9 cellular contexts compared by ENCODE assay signal in genomic region chr6:53543341-53544010, GRCh38. TPM values are rescaled to one million over a fixed set of nuclear protein-coding genes. Genes with fewer than 3 reads are reported as not detected.
DNase-seq lines count a peak whose midpoint lies in the region; ATAC-seq, FAIRE-seq and TF ChIP-seq lines count a peak whose summit lies in the region.
"Had no signal": no experiment of that assay in that cellular context is flagged by ENCODE, and none has a peak within 500 bp of the region (broad histone marks: within the 10 kb centered on the region; RNA-seq: fewer than 3 reads in every experiment).

No MANE protein-coding gene starts in this region.

- H3K27me3 Mint-ChIP-seq in stimulated activated naive CD8-positive, alpha-beta T cell treated with anti-CD3 and anti-CD28 coated beads, Interleukin-15, Interleukin-2, amounts not matched to agents 100 ng/mL and 50 ng/mL, for 24 hours, result no peaks in the 10 kb centered on the region

- in situ Hi-C loops in astrocyte of the spinal cord (cut with HindIII; ENCODE audit: low sequenced_read_pairs), result no loop called here

- no peak for ATAC-seq in stimulated activated naive CD8-positive, alpha-beta T cell treated with anti-CD3 and anti-CD28 coated beads, Interleukin-15, Interleukin-2, amounts not matched to agents 100 U/mL and 50 U/mL, for 24 hours
- no peak for ATAC-seq in GM21528 (IDR thresholded peaks at IDR 0.05; ENCODE audit: low FRiP score, unreplicated experiment)

- no peak for DNase-seq in stimulated activated naive CD8-positive, alpha-beta T cell treated with anti-CD3 and anti-CD28 coated beads, Interleukin-15, Interleukin-2, amounts not matched to agents 100 U/mL and 50 U/mL, for 24 hours
- DNase-seq in astrocyte of the spinal cord (ENCODE audit: low read depth, low spot score), result no peak
- peak; percentile 36 for DNase-seq in medulla oblongata (ENCODE audit: extremely low spot score)
- DNase-seq in AG20443 (ENCODE audit: low spot score), result no peak
- no peak for DNase-seq in GM12892 (ENCODE audit: insufficient read length)
- no peak for DNase-seq in activated CD4-positive, CD25-positive, alpha-beta regulatory T cell treated with anti-CD3 and anti-CD28 coated beads, Interleukin-2, amount 50 U/mL, for 72 hours

- no peaks in the 10 kb centered on the region for H3K9me3 Mint-ChIP-seq in stimulated activated naive CD8-positive, alpha-beta T cell treated with anti-CD3 and anti-CD28 coated beads, Interleukin-15, Interleukin-2, amounts not matched to agents 100 ng/mL and 50 ng/mL, for 24 hours

- peak overlapping the region; percentile 98 for H3K4me3 Mint-ChIP-seq in stimulated activated naive CD8-positive, alpha-beta T cell treated with anti-CD3 and anti-CD28 coated beads, Interleukin-15, Interleukin-2, amounts not matched to agents 100 ng/mL and 50 ng/mL, for 24 hours

- H3K4me3 ChIP-seq in astrocyte of the spinal cord (ENCODE audit: low read depth, low read length), result peak overlapping the region; percentile 77

- peaks cover 7% of the 10 kb centered on the region for H3K36me3 Mint-ChIP-seq in stimulated activated naive CD8-positive, alpha-beta T cell treated with anti-CD3 and anti-CD28 coated beads, Interleukin-15, Interleukin-2, amounts not matched to agents 100 ng/mL and 50 ng/mL, for 24 hours (ENCODE audit: low read depth)

- peak overlapping the region; percentile 91 for H3K27ac Mint-ChIP-seq in stimulated activated naive CD8-positive, alpha-beta T cell treated with anti-CD3 and anti-CD28 coated beads, Interleukin-15, Interleukin-2, amounts not matched to agents 100 ng/mL and 50 ng/mL, for 24 hours

- FAIRE-seq in GM12892 (lab: Jason Lieb, UNC), result no peak
- FAIRE-seq: endometrium had no signal

- no peak for TF ChIP-seq POLR2A in GM12892 (IDR thresholded peaks at IDR 0.05; ENCODE audit: low read depth, low read length)

- no peak for TF ChIP-seq CTCF in astrocyte of the spinal cord (IDR thresholded peaks at IDR 0.05; ENCODE audit: low read depth, low read length)

- peaks cover 62% of the 10 kb centered on the region for H3K4me1 Mint-ChIP-seq in stimulated activated naive CD8-positive, alpha-beta T cell treated with anti-CD3 and anti-CD28 coated beads, Interleukin-15, Interleukin-2, amounts not matched to agents 100 ng/mL and 50 ng/mL, for 24 hours (ENCODE audit: low read depth)

RNA-seq across cellular contexts. Expression of gene GCLC, which starts 1.4 kb away (rescaled TPM):
- 5.8 TPM for polyA plus RNA-seq in GM12892 (2012; ENCODE audit: missing spikeins)
